In genomic region chr20:57432874-57433491, GRCh38 we compare ENCODE assay signal across 9 cellular contexts. TPM values are rescaled to one million over a fixed set of nuclear protein-coding genes. Genes with fewer than 3 reads are reported as not detected.
DNase-seq lines count a peak whose midpoint lies in the region; ATAC-seq and TF ChIP-seq lines count a peak whose summit lies in the region.
"Had no signal": no experiment of that assay in that cellular context is flagged by ENCODE, and none has a peak within 500 bp of the region (broad histone marks: within the 10 kb centered on the region; RNA-seq: fewer than 3 reads in every experiment).

No MANE protein-coding gene starts in this region.

- H3K27me3 Mint-ChIP-seq in CD8-positive, alpha-beta T cell (ENCODE audit: low read depth): no peaks in the 10 kb centered on the region

- H3K9me3 Mint-ChIP-seq in CD8-positive, alpha-beta T cell: no peaks in the 10 kb centered on the region

- CTCF ChIA-PET in CD8-positive, alpha-beta T cell (lab: Charles Lee): interaction anchor here (1.3 to 5.8 kb wide), 6 partner anchors 24 to 83 kb away, joined by 3 to 58 read pairs (median 23); partner anchors contain the start of gene RBM38

- peaks cover 64% of the 10 kb centered on the region for H3K4me1 Mint-ChIP-seq in CD8-positive, alpha-beta T cell (ENCODE audit: low read depth)

- H3K27ac Mint-ChIP-seq in CD8-positive, alpha-beta T cell: peak overlapping the region; percentile 67

- ATAC-seq in CD8-positive, alpha-beta T cell: peak; percentile 86
- ATAC-seq in GM21447 (IDR thresholded peaks at IDR 0.05; ENCODE audit: unreplicated experiment): peak; percentile 92

- intact Hi-C loops in CD8-positive, alpha-beta T cell (cut with DNase I, micrococcal nuclease): loop anchor here in 1 of 2 experiments (1.0 kb wide), 2 partner anchors 35 to 40 kb away; no protein-coding TSS in a partner anchor

- no peaks in the 10 kb centered on the region for H3K27me3 ChIP-seq in CD8-positive, alpha-beta T cell (ENCODE audit: insufficient read depth, low read length)
- H3K27me3 ChIP-seq in BE2C: no peaks in the 10 kb centered on the region
- H3K27me3 ChIP-seq: tibial artery had no signal

- H3K36me3 Mint-ChIP-seq in CD8-positive, alpha-beta T cell: no peaks in the 10 kb centered on the region

- no peak for TF ChIP-seq CTCF in CD8-positive, alpha-beta T cell (IDR thresholded peaks at IDR 0.05)
- TF ChIP-seq CTCF in epithelial cell of esophagus (IDR thresholded peaks at IDR 0.05; ENCODE audit: insufficient read depth, low read depth, low read length, missing control alignments): no peak
- no peak for TF ChIP-seq CTCF in BE2C (IDR thresholded peaks at IDR 0.05; ENCODE audit: low read depth, low read length)

- peak; percentile 27 to 79 (median 57) for DNase-seq in CD8-positive, alpha-beta T cell
- DNase-seq in HPDE6-E6E7 (ENCODE audit: extremely low spot score) (peak; percentile 72), epithelial cell of esophagus (ENCODE audit: low read depth) (peak; percentile 35), AG20443 (ENCODE audit: low spot score) (no peak), BE2C (no peak)
- DNase-seq in activated CD4-positive, CD25-positive, alpha-beta regulatory T cell (lab: John Stamatoyannopoulos, UW): peak in 3 of 4 experiments; percentile 40 to 51 (median 48)
- peak; percentile 60 for DNase-seq in stimulated activated CD4-positive, alpha-beta T cell treated with anti-CD3 and anti-CD28 coated beads, Interleukin-4, amount 100 ng/mL, for 24 hours

- H3K4me1 ChIP-seq in CD8-positive, alpha-beta T cell (ENCODE audit: insufficient read depth, low read length): peaks cover 55% of the 10 kb centered on the region
- no peaks in the 10 kb centered on the region; the same call in 1 of the 2 replicates for H3K4me1 ChIP-seq in BE2C

- peak overlapping the region; percentile 52 for H3K4me3 Mint-ChIP-seq in CD8-positive, alpha-beta T cell

- no peaks in the 10 kb centered on the region for H3K9me3 ChIP-seq in CD8-positive, alpha-beta T cell (ENCODE audit: low read length)
- H3K9me3 ChIP-seq in BE2C: 0 out of 2 replicates have a peak, but pooled peaks cover 3% of the 10 kb centered on the region
- H3K9me3 ChIP-seq: tibial artery had no signal

- H3K27ac ChIP-seq in CD8-positive, alpha-beta T cell (ENCODE audit: low read depth, low read length): peak overlapping the region; percentile 2
- H3K27ac ChIP-seq: tibial artery had no signal

- no peaks in the 10 kb centered on the region for H3K36me3 ChIP-seq in CD8-positive, alpha-beta T cell (ENCODE audit: insufficient read depth, low read length)
- H3K36me3 ChIP-seq in BE2C: no peaks in the 10 kb centered on the region
- H3K36me3 ChIP-seq: tibial artery had no signal

- POLR2A ChIA-PET in CD8-positive, alpha-beta T cell (lab: Charles Lee): interaction anchor here (0.6 to 6.2 kb wide), 6 partner anchors 17 to 42 kb away, joined by 3 to 57 read pairs (median 9); partner anchors contain the start of gene RBM38

- H3K4me3 ChIP-seq in CD8-positive, alpha-beta T cell (ENCODE audit: low read depth, low read length): peak overlapping the region; percentile 38
- H3K4me3 ChIP-seq in epithelial cell of esophagus (ENCODE audit: low read length) (no peak overlapping the region), BE2C (ENCODE audit: low read depth, low read length) (no peak overlapping the region)
- H3K4me3 ChIP-seq: tibial artery had no signal

RNA-seq across cellular contexts. Expression of gene RBM38, which starts 41.8 kb away (rescaled TPM):
- 100 to 1,000 TPM; 739 to 743 TPM for total RNA-seq in CD8-positive, alpha-beta T cell
- 24.9 TPM for polyA plus RNA-seq in BE2C (2012; ENCODE audit: insufficient read depth, insufficient read length, low read depth)

Comparison
In these comparisons a context has a peak if more than half of its experiments do, and no peak if none do; other contexts are left out.
1. DNase-seq: peak in CD8-positive, alpha-beta T cell (7 of 7), HPDE6-E6E7 (single experiment), activated CD4-positive, CD25-positive, alpha-beta regulatory T cell (3 of 4), epithelial cell of esophagus (single experiment) and stimulated activated CD4-positive, alpha-beta T cell treated with anti-CD3 and anti-CD28 coated beads, Interleukin-4, amount 100 ng/mL, for 24 hours (single experiment); none in AG20443 (single experiment) and BE2C (single experiment).